In the genomic region with DNA sequence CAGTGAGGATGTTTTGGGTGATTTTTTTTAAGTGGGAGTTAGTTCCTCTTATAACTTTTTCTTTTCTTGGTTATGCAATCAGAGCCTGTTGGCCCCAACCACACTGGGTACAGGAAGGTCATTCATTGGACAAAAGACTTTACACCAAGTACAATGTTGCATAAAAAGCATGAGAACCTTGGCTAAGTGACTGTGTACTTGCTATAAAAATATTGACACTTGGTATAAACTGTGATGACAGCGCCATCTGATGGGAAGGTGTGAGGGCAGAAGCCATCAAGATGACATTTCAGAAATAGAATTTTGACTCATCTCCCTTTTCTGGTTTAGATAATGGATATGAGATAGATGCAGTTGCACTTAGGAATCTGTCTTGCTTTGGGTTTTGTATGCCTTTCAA, we compare ENCODE assay signal across 9 cellular contexts.
DNase-seq lines count a peak whose midpoint lies in the region; ATAC-seq, FAIRE-seq and TF ChIP-seq lines count a peak whose summit lies in the region.
"Had no signal": no experiment of that assay in that cellular context is flagged by ENCODE, and none has a peak within 500 bp of the region (broad histone marks: within the 10 kb centered on the region; RNA-seq: fewer than 3 reads in every experiment).

No MANE protein-coding gene starts in this region.

- no peaks in the 10 kb centered on the region for H3K27me3 Mint-ChIP-seq in natural killer cell (ENCODE audit: low read depth in 2 of 2)
- H3K27me3 Mint-ChIP-seq: activated naive CD8-positive, alpha-beta T cell had no signal

- H3K27ac Mint-ChIP-seq in natural killer cell: no peak overlapping the region
- H3K27ac Mint-ChIP-seq: activated naive CD8-positive, alpha-beta T cell had no signal

- TF ChIP-seq CTCF in epithelial cell of esophagus (IDR thresholded peaks at IDR 0.05; ENCODE audit: insufficient read depth, low read depth, low read length, missing control alignments) (peak; percentile 76), natural killer cell (IDR thresholded peaks at IDR 0.05) (no peak)

- no peaks in the 10 kb centered on the region for H3K9me3 Mint-ChIP-seq in natural killer cell

- DNase-seq in GM03348 (ENCODE audit: low spot score) (peak; percentile 50), H54 (ENCODE audit: insufficient read length, low spot score) (peak; percentile 18), NCI-H1436 (lab: John Stamatoyannopoulos, UW) (peak; percentile 62), epithelial cell of esophagus (ENCODE audit: low read depth) (peak; percentile 80), natural killer cell (no peak), C1 segment of cervical spinal cord (lab: John Stamatoyannopoulos, UW) (no peak)

- no peak overlapping the region for H3K4me3 Mint-ChIP-seq in natural killer cell
- H3K4me3 Mint-ChIP-seq: activated naive CD8-positive, alpha-beta T cell had no signal

- FAIRE-seq in H54 (lab: Jason Lieb, UNC): peak; percentile 71
- peak; percentile 69 for FAIRE-seq in TTC549 (lab: Jason Lieb, UNC)

- peak; percentile 57 to 82 (median 78) for ATAC-seq in natural killer cell
- no peak for ATAC-seq in HG03439 (IDR thresholded peaks at IDR 0.05; ENCODE audit: unreplicated experiment)

- H3K36me3 Mint-ChIP-seq in natural killer cell: no peaks in the 10 kb centered on the region
- H3K36me3 Mint-ChIP-seq: activated naive CD8-positive, alpha-beta T cell had no signal

- TF ChIP-seq POLR2A in H54 (IDR thresholded peaks at IDR 0.05; ENCODE audit: low read depth, low read length): no peak

- no peaks in the 10 kb centered on the region for H3K4me1 Mint-ChIP-seq in natural killer cell

- H3K4me3 ChIP-seq in epithelial cell of esophagus (ENCODE audit: low read length): no peak overlapping the region

- intact Hi-C loops in natural killer cell (cut with micrococcal nuclease): loop anchor here (2.0 to 5.0 kb wide), 2 partner anchors 165 to 408 kb away; no protein-coding TSS in a partner anchor

Comparison
In these comparisons a context has a peak if more than half of its experiments do, and no peak if none do; other contexts are left out.
1. DNase-seq: peak in GM03348 (single experiment), H54 (single experiment), NCI-H1436 (single experiment) and epithelial cell of esophagus (single experiment); none in natural killer cell (single experiment) and C1 segment of cervical spinal cord (0 of 14).